In genomic region chr4:72290737-72291136, GRCh38 we compare ENCODE assay signal across 8 cellular contexts.
"Had no signal": no experiment of that assay in that cellular context is flagged by ENCODE, and none has a peak within 500 bp of the region (broad histone marks: within the 10 kb centered on the region; RNA-seq: fewer than 3 reads in every experiment).

No MANE protein-coding gene starts in this region.

- H3K4me3 Mint-ChIP-seq: IgD-negative memory B cell had no signal

- H3K36me3 Mint-ChIP-seq: IgD-negative memory B cell had no signal

- DNase-seq: IMR-90, KBM-7, KG1 had no signal

- H3K9me3 Mint-ChIP-seq: IgD-negative memory B cell had no signal

- H3K27ac ChIP-seq: HL-60 had no signal

- ATAC-seq: HepG2, K562 had no signal

- H3K27ac Mint-ChIP-seq: IgD-negative memory B cell had no signal

- H3K4me3 ChIP-seq: K562 had no signal

- FAIRE-seq: HepG2, HTR-8/SVneo, K562 had no signal
